In the genomic region with DNA sequence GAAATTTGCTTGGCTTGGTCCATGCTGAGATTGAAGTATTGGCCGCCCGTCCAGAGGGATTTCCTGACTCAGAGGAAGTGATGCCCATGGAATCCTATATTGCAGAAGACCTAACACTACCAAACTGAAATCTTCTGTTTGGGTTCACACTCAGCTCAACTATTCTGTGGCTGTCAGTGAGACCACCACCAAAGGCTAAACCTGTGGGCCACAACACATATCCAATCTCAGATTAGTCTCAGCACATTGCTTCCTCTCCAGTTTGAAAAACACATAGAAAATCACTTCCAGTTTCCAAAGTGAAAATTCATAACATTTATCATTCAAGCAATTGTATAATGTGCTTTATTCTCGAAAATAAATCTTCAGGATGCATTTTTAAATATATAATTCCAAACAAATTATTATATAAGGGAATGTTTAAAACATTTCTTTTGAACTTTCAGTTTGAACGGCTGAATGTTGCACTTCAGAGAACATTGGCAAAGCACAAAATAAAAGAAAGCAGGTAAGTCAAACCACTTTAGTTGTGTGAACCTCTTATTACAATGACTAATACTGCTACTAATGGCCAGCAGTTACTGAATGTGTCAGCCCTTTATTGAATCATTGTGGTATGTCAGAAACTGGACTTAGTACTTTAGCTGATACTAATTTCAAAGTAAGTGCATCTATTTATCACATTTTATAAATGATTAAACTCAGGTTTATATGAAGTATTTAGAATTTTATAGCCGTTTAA, we compare ENCODE assay signal across 13 cellular contexts. TPM values are rescaled to one million over a fixed set of nuclear protein-coding genes. Genes with fewer than 3 reads are reported as not detected.
DNase-seq lines count a peak whose midpoint lies in the region; ATAC-seq and TF ChIP-seq lines count a peak whose summit lies in the region.
"Had no signal": no experiment of that assay in that cellular context is flagged by ENCODE, and none has a peak within 500 bp of the region (broad histone marks: within the 10 kb centered on the region; RNA-seq: fewer than 3 reads in every experiment).

No MANE protein-coding gene starts in this region.

- H3K9ac ChIP-seq in mammary epithelial cell (ENCODE audit: insufficient read depth, low read length), result no peak overlapping the region
- H3K9ac ChIP-seq: neural progenitor cell had no signal

- no peak for TF ChIP-seq EP300 in ovary (IDR thresholded peaks at IDR 0.05)

- H3K4me2 ChIP-seq in mammary epithelial cell (ENCODE audit: insufficient read depth, low read depth, low read length), result no peak overlapping the region
- H3K4me2 ChIP-seq: neural progenitor cell had no signal

- WGBS in mammary epithelial cell (ENCODE audit: low coverage, missing lambda C conversion rate), result 80% methylated on average over 5 of the region's 5 CpGs
- 90 to 93% (median 91%) methylated on average over 5 of the region's 5 CpGs for WGBS in ovary, 3 donors

- BruUV-seq in mammary epithelial cell (replicated peaks; lab: Mats Ljungman, UMichigan), result no TSS peak

- H3K27ac ChIP-seq in mammary epithelial cell (ENCODE audit: insufficient read depth, low read depth, low read length) (no peak overlapping the region), breast epithelium (no peak overlapping the region), ovary (no peak overlapping the region)
- H3K27ac ChIP-seq: dorsolateral prefrontal cortex, neural progenitor cell, tibial artery had no signal

- TF ChIP-seq POLR2A in breast epithelium (IDR thresholded peaks at IDR 0.05) (no peak), ovary (IDR thresholded peaks at IDR 0.05) (no peak)

- in situ Hi-C loops in mammary epithelial cell (cut with MboI; ENCODE audit: low sequenced_read_pairs in 2 of 2), result no loop called here

- H3K36me3 ChIP-seq in mammary epithelial cell (ENCODE audit: insufficient read depth, low read length) (no peaks in the 10 kb centered on the region), breast epithelium (no peaks in the 10 kb centered on the region), ovary (no peaks in the 10 kb centered on the region)
- H3K36me3 ChIP-seq: neural progenitor cell had no signal

- no peaks in the 10 kb centered on the region for H3K79me2 ChIP-seq in mammary epithelial cell (ENCODE audit: insufficient read depth, low read length)

- TF ChIP-seq CTCF in mammary epithelial cell (conservative IDR thresholded peaks at IDR 0.05 in 1 of 2, IDR thresholded peaks at IDR 0.05 in 1 of 2; ENCODE audit: extremely low read depth in 1 of 2, insufficient read depth in 1 of 2, low read depth in 1 of 2, low read length in 2 of 2) (no peak), breast epithelium (IDR thresholded peaks at IDR 0.05) (no peak), ovary (IDR thresholded peaks at IDR 0.05) (no peak)

- no peaks in the 10 kb centered on the region for H3K4me1 ChIP-seq in mammary epithelial cell (ENCODE audit: insufficient read depth, low read length)
- no peaks in the 10 kb centered on the region for H3K4me1 ChIP-seq in breast epithelium
- H3K4me1 ChIP-seq in ovary (ENCODE audit: insufficient read depth), result no peaks in the 10 kb centered on the region

- intact Hi-C loops in mammary epithelial cell (cut with micrococcal nuclease) (no loop called here), breast epithelium (cut with DNase I; ENCODE audit: low total_unique reads) (no loop called here), ovary (cut with DNase I) (no loop called here)

- dilution Hi-C loops in mammary epithelial cell (cut with HindIII; ENCODE audit: low sequenced_read_pairs), result no loop called here

- peak; percentile 51 for DNase-seq in mammary epithelial cell
- DNase-seq in breast epithelium (ENCODE audit: low spot score in 2 of 2), result no peak
- peak; percentile 12 for DNase-seq in SW480 (ENCODE audit: low spot score)
- DNase-seq in amygdala (lab: John Stamatoyannopoulos, UW), result no peak
- DNase-seq in ovary, result no peak
- DNase-seq in amniotic stem cell (lab: John Stamatoyannopoulos, UW), result no peak
- DNase-seq: activated effector memory CD4-positive, alpha-beta T cell treated with anti-CD3 and anti-CD28 coated beads, Interleukin-2, amount 50 U/mL, for 16 hours; dorsolateral prefrontal cortex; NCI-H1048; tibial artery had no signal

- ATAC-seq in HG03039 (IDR thresholded peaks at IDR 0.05; ENCODE audit: unreplicated experiment), result peak; percentile 86
- no peak for ATAC-seq in HG02840 (IDR thresholded peaks at IDR 0.05; ENCODE audit: low FRiP score, unreplicated experiment)

- H3K9me3 ChIP-seq in mammary epithelial cell (replicated peaks; ENCODE audit: insufficient read depth, low read length) (no peaks in the 10 kb centered on the region), breast epithelium (peaks cover 0 to 7% of the 10 kb centered on the region in 2 donors), ovary (no peaks in the 10 kb centered on the region)

- CTCF ChIA-PET in mammary epithelial cell (lab: Charles Lee; ENCODE audit: low non-redundant PET), result no interaction called here

- no peak overlapping the region for H2AFZ ChIP-seq in mammary epithelial cell (ENCODE audit: low read depth, low read length)
- H2AFZ ChIP-seq: neural progenitor cell had no signal

- no peaks in the 10 kb centered on the region for H3K27me3 ChIP-seq in mammary epithelial cell (ENCODE audit: insufficient read depth, low read length)
- no peaks in the 10 kb centered on the region for H3K27me3 ChIP-seq in breast epithelium
- no peaks in the 10 kb centered on the region for H3K27me3 ChIP-seq in ovary
- H3K27me3 ChIP-seq: dorsolateral prefrontal cortex, neural progenitor cell, tibial artery had no signal

- H3K4me3 ChIP-seq in mammary epithelial cell (replicated peaks in 1 of 3; ENCODE audit: insufficient read depth in 1 of 3, low read depth in 2 of 3, low read length in 3 of 3) (no peak overlapping the region), breast epithelium (no peak overlapping the region), ovary (no peak overlapping the region)
- H3K4me3 ChIP-seq: dorsolateral prefrontal cortex, neural progenitor cell, tibial artery had no signal

- no peaks in the 10 kb centered on the region for H4K20me1 ChIP-seq in mammary epithelial cell (ENCODE audit: insufficient read depth, low read length)

RNA-seq across cellular contexts. Expression of a gene that starts 37.0 kb away (rescaled TPM):
- total RNA-seq in mammary epithelial cell (1 to 10 TPM in 1 of 2 donors, under 1 TPM in 1; 0.24 to 9.2 TPM), breast epithelium (10 to 100 TPM in 2 of 3 donors, 1 to 10 TPM in 1; 8.2 to 75.8 (median 57.0) TPM), ovary (10 to 100 TPM in 1 of 7 donors, 1 to 10 TPM in 6; 3.0 to 12.1 (median 6.2) TPM)
- polyA plus RNA-seq in mammary epithelial cell (0.32 TPM), ovary (10 to 100 TPM in 1 of 2 donors, 1 to 10 TPM in 1; 6.4 to 26.9 TPM)
- polyA minus RNA-seq in mammary epithelial cell, result not detected

RNA-seq across cellular contexts. Expression of a gene that starts 55.2 kb away (rescaled TPM):
- total RNA-seq in mammary epithelial cell (1 to 10 TPM in 1 of 2 donors, under 1 TPM in 1; 0.33 to 4.0 TPM), breast epithelium (10 to 100 TPM in 2 of 3 donors, 1 to 10 TPM in 1; 5.4 to 18.0 (median 11.9) TPM), ovary (1 to 10 TPM; 3.6 to 9.2 (median 5.5) TPM)
- polyA plus RNA-seq in mammary epithelial cell (0.77 TPM), ovary (10 to 100 TPM in 1 of 2 donors, 1 to 10 TPM in 1; 7.7 to 17.9 TPM)
- 0.93 TPM for polyA minus RNA-seq in mammary epithelial cell

Comparison
In these comparisons a context has a peak if more than half of its experiments do, and no peak if none do; other contexts are left out.
1. DNase-seq: peak in mammary epithelial cell (single experiment) and SW480 (single experiment); none in breast epithelium (0 of 2), amygdala (0 of 56), ovary (0 of 5) and amniotic stem cell (single experiment).